In genomic region chr10:103367782-103368518, GRCh38 we compare ENCODE assay signal across 8 cellular contexts. TPM values are rescaled to one million over a fixed set of nuclear protein-coding genes. Genes with fewer than 3 reads are reported as not detected.
DNase-seq lines count a peak whose midpoint lies in the region; ATAC-seq and TF ChIP-seq lines count a peak whose summit lies in the region.

TSS of gene TAF5 (plus strand) at chr10:103367976. CDS start at chr10:103367990, 14 bp downstream.

- H3K27ac Mint-ChIP-seq in CD14-positive monocyte = peak within 1 kb of the TSS; percentile 83 to 93 (median 87)

- peak; percentile 59 for ATAC-seq in GM19395 (IDR thresholded peaks at IDR 0.05; ENCODE audit: unreplicated experiment)
- ATAC-seq in HG03558 (IDR thresholded peaks at IDR 0.05; ENCODE audit: extremely low read depth, unreplicated experiment) = peak; percentile 25

- peaks cover 2 to 6% of the 10 kb centered on the region in 2 donors for H3K36me3 Mint-ChIP-seq in CD14-positive monocyte

- no peaks in the 10 kb centered on the region for H3K9me3 Mint-ChIP-seq in CD14-positive monocyte

- DNase-seq in CD14-positive monocyte (ENCODE audit: low spot score) (peak; percentile 86), NCI-H748 (lab: John Stamatoyannopoulos, UW; ENCODE audit: unreplicated experiment) (peak; percentile 94), cortex of kidney (lab: John Stamatoyannopoulos, UW) (peak; percentile 11), left kidney (ENCODE audit: low read depth, low spot score) (peak; percentile 99)
- peak; percentile 84 for DNase-seq in activated CD4-positive, alpha-beta T cell treated with anti-CD3 and anti-CD28 coated beads, Interleukin-2, amount 50 U/mL, for 1 hour
- peak; percentile 93 for DNase-seq in stimulated activated CD4-positive, alpha-beta T cell treated with anti-CD3 and anti-CD28 coated beads, Interleukin-1b, Interleukin-23, amount 100 ng/mL, for 48 hours

- no peak for TF ChIP-seq CTCF in CD14-positive monocyte (IDR thresholded peaks at IDR 0.05)

- intact Hi-C loops in CD14-positive monocyte (cut with micrococcal nuclease) = loop anchor here in 1 of 2 donors (2.0 kb wide), 1 partner anchor 29 kb away; the partner anchor contains the start of genes ATP5MK and PDCD11

- H3K4me1 Mint-ChIP-seq in CD14-positive monocyte = peaks cover 6% of the 10 kb centered on the region

- H3K4me3 Mint-ChIP-seq in CD14-positive monocyte = peak within 1 kb of the TSS; percentile 84 to 92

- peaks cover 0 to 2% (median 0%) of the 10 kb centered on the region in 3 donors for H3K27me3 Mint-ChIP-seq in CD14-positive monocyte (ENCODE audit: low read depth in 3 of 3)

RNA-seq across cellular contexts. Expression of gene TAF5, which starts in this region (rescaled TPM):
- 1 to 10 TPM; 1.0 to 2.4 TPM for polyA plus RNA-seq in CD14-positive monocyte

Comparison
In these comparisons a context has a peak if more than half of its experiments do, and no peak if none do; other contexts are left out.
1. Peak in every context shown above with its lines: DNase-seq and ATAC-seq.
2. DNase-seq: peak in every context shown above with its lines; median percentile 99 in left kidney; 94 in NCI-H748; 93 in stimulated activated CD4-positive, alpha-beta T cell treated with anti-CD3 and anti-CD28 coated beads, Interleukin-1b, Interleukin-23, amount 100 ng/mL, for 48 hours; 86 in CD14-positive monocyte; 84 in activated CD4-positive, alpha-beta T cell treated with anti-CD3 and anti-CD28 coated beads, Interleukin-2, amount 50 U/mL, for 1 hour; 11 in cortex of kidney.